ENCODE assay signal across 12 cellular contexts in the genomic region with DNA sequence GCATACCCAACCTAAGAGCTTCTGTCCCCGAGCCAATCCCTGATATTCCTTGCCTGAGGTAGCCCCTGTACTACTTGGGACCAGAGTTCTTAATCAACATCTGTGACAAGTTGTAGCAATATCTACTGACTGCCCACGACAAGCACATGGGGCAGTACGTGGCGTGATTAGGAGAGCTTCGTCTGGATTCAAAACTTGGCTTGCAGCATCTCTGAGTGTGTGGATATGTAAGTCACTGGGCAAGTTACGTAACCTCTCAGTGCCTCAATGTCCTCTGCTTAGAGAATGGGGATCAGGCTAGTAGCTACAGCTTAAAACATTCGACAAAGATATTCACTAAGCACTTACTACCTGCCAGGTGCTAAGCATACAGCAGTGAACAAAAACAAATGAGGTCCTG. TPM values are rescaled to one million over a fixed set of nuclear protein-coding genes. Genes with fewer than 3 reads are reported as not detected.
DNase-seq lines count a peak whose midpoint lies in the region; FAIRE-seq and TF ChIP-seq lines count a peak whose summit lies in the region.
"Had no signal": no experiment of that assay in that cellular context is flagged by ENCODE, and none has a peak within 500 bp of the region (broad histone marks: within the 10 kb centered on the region; RNA-seq: fewer than 3 reads in every experiment).

No MANE protein-coding gene starts in this region.

- TF ChIP-seq CTCF in astrocyte (IDR thresholded peaks at IDR 0.05; ENCODE audit: insufficient read depth, low read depth, low read length) (no peak), right atrium auricular region (IDR thresholded peaks at IDR 0.05) (no peak)

- peak overlapping the region; percentile 36 for H3K4me3 Mint-ChIP-seq in astrocyte (ENCODE audit: unreplicated experiment)
- H3K4me3 Mint-ChIP-seq: T-helper 1 cell treated with Interleukin-12 subunit alpha and Interleukin-12 subunit beta and Interleukin-4 antibody, amounts not matched to agents 30 μg/mL and 1 μg/mL, for 36 hours had no signal

- peak overlapping the region; percentile 73 for H3K9ac ChIP-seq in astrocyte (ENCODE audit: low read length)

- peaks cover 49% of the 10 kb centered on the region for H3K4me1 Mint-ChIP-seq in astrocyte (ENCODE audit: low read depth, unreplicated experiment)

- H3K4me1 ChIP-seq in astrocyte (ENCODE audit: insufficient read depth, low read length) (peaks cover 59% of the 10 kb centered on the region), right atrium auricular region (peaks cover 0 to 84% of the 10 kb centered on the region in 2 donors)

- H3K36me3 ChIP-seq in astrocyte (ENCODE audit: insufficient read depth, low read length): peaks cover 4% of the 10 kb centered on the region
- H3K36me3 ChIP-seq in right atrium auricular region: peaks cover 18% of the 10 kb centered on the region

- FAIRE-seq in astrocyte (lab: Jason Lieb, UNC): peak; percentile 67
- FAIRE-seq: GM19239 had no signal

- peak overlapping the region; percentile 94 for H3K27ac Mint-ChIP-seq in astrocyte (ENCODE audit: unreplicated experiment)
- H3K27ac Mint-ChIP-seq: T-helper 1 cell treated with Interleukin-12 subunit alpha and Interleukin-12 subunit beta and Interleukin-4 antibody, amounts not matched to agents 30 μg/mL and 1 μg/mL, for 36 hours had no signal

- peaks cover 44% of the 10 kb centered on the region for H4K20me1 ChIP-seq in astrocyte (ENCODE audit: insufficient read depth, low read length)

- H2AFZ ChIP-seq in astrocyte (ENCODE audit: low read depth, low read length): no peak overlapping the region

- H3K27ac ChIP-seq in astrocyte (ENCODE audit: low read depth, low read length) (peak overlapping the region; percentile 85), right atrium auricular region (peak overlapping the region; percentile 91 to 94), skin epidermis (peak overlapping the region in 19 of 21 experiments; percentile 20 to 93 (median 82))

- H3K36me3 Mint-ChIP-seq in astrocyte (ENCODE audit: low read depth, unreplicated experiment): peaks cover 10% of the 10 kb centered on the region

- H3K9me3 ChIP-seq in astrocyte (ENCODE audit: insufficient read depth, low read depth, low read length) (no peaks in the 10 kb centered on the region), right atrium auricular region (no peaks in the 10 kb centered on the region)

- H3K4me3 ChIP-seq in astrocyte (ENCODE audit: insufficient read depth, low read depth, low read length) (no peak overlapping the region), right atrium auricular region (no peak overlapping the region), skin epidermis (no peak overlapping the region)

- H3K27me3 Mint-ChIP-seq in astrocyte (ENCODE audit: low read depth, unreplicated experiment): no peaks in the 10 kb centered on the region

- H3K27me3 ChIP-seq in astrocyte (ENCODE audit: insufficient read depth, low read length): no peaks in the 10 kb centered on the region
- no peaks in the 10 kb centered on the region for H3K27me3 ChIP-seq in right atrium auricular region

- H3K9me3 Mint-ChIP-seq in astrocyte (ENCODE audit: unreplicated experiment): no peaks in the 10 kb centered on the region
- H3K9me3 Mint-ChIP-seq: T-helper 1 cell treated with Interleukin-12 subunit alpha and Interleukin-12 subunit beta and Interleukin-4 antibody, amounts not matched to agents 30 μg/mL and 1 μg/mL, for 36 hours had no signal

- peaks cover 94% of the 10 kb centered on the region for H3K79me2 ChIP-seq in astrocyte (ENCODE audit: insufficient read depth, low read length)

- peak overlapping the region; percentile 73 for H3K4me2 ChIP-seq in astrocyte (ENCODE audit: low read length)

- DNase-seq in GM04504 (ENCODE audit: low read depth) (peak; percentile 88), astrocyte (ENCODE audit: low read depth) (peak; percentile 86), right atrium auricular region (ENCODE audit: low spot score) (peak; percentile 90), NCI-H2081 (lab: John Stamatoyannopoulos, UW) (no peak), anterior cingulate cortex (lab: John Stamatoyannopoulos, UW) (no peak), NCI-H2227 (lab: John Stamatoyannopoulos, UW; ENCODE audit: unreplicated experiment) (no peak), GM19240 (ENCODE audit: insufficient read length, low spot score) (no peak)
- DNase-seq: DND-41, NCI-H1105 treated with DMSO at 0.1 percent for 48 hours had no signal

RNA-seq across cellular contexts. Expression of a gene that starts 5.0 kb away (rescaled TPM):
- total RNA-seq in astrocyte (249 and 262 TPM in 2 replicates), right atrium auricular region (100 to 1,000 TPM; 424 to 557 TPM)

RNA-seq across cellular contexts. Expression of a gene that starts 44.7 kb away (rescaled TPM):
- not detected in 2 replicates for total RNA-seq in astrocyte
- not detected for total RNA-seq in right atrium auricular region

Comparison
In these comparisons a context has a peak if more than half of its experiments do, and no peak if none do; other contexts are left out.
1. DNase-seq: peak in GM04504 (single experiment), astrocyte (single experiment) and right atrium auricular region (single experiment); none in NCI-H2081 (0 of 2), anterior cingulate cortex (0 of 58), NCI-H2227 (single experiment) and GM19240 (single experiment).
2. Peak in every context shown above with its lines, with median percentiles within 50 percentile points of each other: H3K27ac ChIP-seq.